ENCODE assay signal across 8 cellular contexts in the genomic region with DNA sequence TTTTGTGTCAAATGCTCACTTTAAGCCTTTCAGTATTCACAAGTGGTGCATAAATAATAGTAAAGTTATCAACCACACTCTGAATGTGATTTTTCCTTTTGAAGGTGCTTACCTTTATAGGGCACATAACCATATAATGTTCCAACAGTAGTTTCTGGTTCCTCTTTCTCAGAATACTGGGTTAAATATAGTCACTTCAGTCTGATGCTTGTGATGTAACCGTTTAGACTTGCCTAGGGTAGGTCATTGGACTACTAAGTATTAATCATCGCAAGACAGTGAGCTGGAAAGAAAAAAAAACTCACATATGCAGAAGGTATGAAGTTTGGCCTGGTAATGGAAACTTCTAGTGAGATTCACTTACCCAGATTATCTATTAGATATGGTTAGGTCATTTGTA. TPM values are rescaled to one million over a fixed set of nuclear protein-coding genes. Genes with fewer than 3 reads are reported as not detected.
DNase-seq lines count a peak whose midpoint lies in the region; ATAC-seq and TF ChIP-seq lines count a peak whose summit lies in the region.

No MANE protein-coding gene starts in this region.

- H3K4me1 ChIP-seq in BLaER1 treated with 17β-estradiol and CSF1 and Interleukin-3, amounts not matched to agents 10 nM and 100 nM, result peaks cover 23 to 41% (median 29%) of the 10 kb centered on the region in 10 experiments
- H3K4me1 ChIP-seq in upper lobe of right lung, result peaks cover 12% of the 10 kb centered on the region

- peaks cover 3% of the 10 kb centered on the region for H3K27me3 Mint-ChIP-seq in activated T-helper 17 cell treated with anti-CD3 and anti-CD28 coated beads, Interleukin-2, amount 50 U/mL, for 72 hours

- H3K4me2 ChIP-seq in BLaER1 treated with 17β-estradiol and CSF1 and Interleukin-3, amounts not matched to agents 10 nM and 100 nM, result peak overlapping the region; percentile 11 to 95 (median 88); a peak in 20 of 22 replicates

- peak overlapping the region in 1 of 10 experiments; percentile 88; a peak in 2 of 20 replicates for H3K4me3 ChIP-seq in BLaER1 treated with 17β-estradiol and CSF1 and Interleukin-3, amounts not matched to agents 10 nM and 100 nM
- H3K4me3 ChIP-seq in upper lobe of right lung, result peak overlapping the region; percentile 82

- peaks cover 0 to 17% (median 0%) of the 10 kb centered on the region in 11 experiments; a peak in 2 of 22 replicates for H4K20me1 ChIP-seq in BLaER1 treated with 17β-estradiol and CSF1 and Interleukin-3, amounts not matched to agents 10 nM and 100 nM

- no peaks in the 10 kb centered on the region for H3K27me3 ChIP-seq in BLaER1 treated with 17β-estradiol and CSF1 and Interleukin-3, amounts not matched to agents 10 nM and 100 nM
- H3K27me3 ChIP-seq in upper lobe of right lung, result peaks cover 10% of the 10 kb centered on the region

- peaks cover 14 to 28% (median 24%) of the 10 kb centered on the region in 11 experiments for H3K36me3 ChIP-seq in BLaER1 treated with 17β-estradiol and CSF1 and Interleukin-3, amounts not matched to agents 10 nM and 100 nM
- no peaks in the 10 kb centered on the region for H3K36me3 ChIP-seq in upper lobe of right lung

- no peaks in the 10 kb centered on the region for H3K9me3 Mint-ChIP-seq in activated T-helper 17 cell treated with anti-CD3 and anti-CD28 coated beads, Interleukin-2, amount 50 U/mL, for 72 hours

- no peak overlapping the region; a peak in 2 of 22 replicates for H3K9ac ChIP-seq in BLaER1 treated with 17β-estradiol and CSF1 and Interleukin-3, amounts not matched to agents 10 nM and 100 nM

- TF ChIP-seq CTCF in upper lobe of right lung (IDR thresholded peaks at IDR 0.05), result no peak

- peak overlapping the region in 3 of 11 experiments; percentile 33 to 86 (median 42); a peak in 4 of 22 replicates for H3K27ac ChIP-seq in BLaER1 treated with 17β-estradiol and CSF1 and Interleukin-3, amounts not matched to agents 10 nM and 100 nM
- H3K27ac ChIP-seq in upper lobe of right lung, result no peak overlapping the region

- peak overlapping the region; percentile 95 for H3K4me3 Mint-ChIP-seq in activated T-helper 17 cell treated with anti-CD3 and anti-CD28 coated beads, Interleukin-2, amount 50 U/mL, for 72 hours

- H3K27ac Mint-ChIP-seq in activated T-helper 17 cell treated with anti-CD3 and anti-CD28 coated beads, Interleukin-2, amount 50 U/mL, for 72 hours, result peak overlapping the region; percentile 58

- peaks cover 46% of the 10 kb centered on the region for H3K36me3 Mint-ChIP-seq in activated T-helper 17 cell treated with anti-CD3 and anti-CD28 coated beads, Interleukin-2, amount 50 U/mL, for 72 hours (ENCODE audit: low read depth)

- intact Hi-C loops in upper lobe of right lung (cut with DNase I), result no loop called here

- H3K9me3 ChIP-seq in BLaER1 treated with 17β-estradiol and CSF1 and Interleukin-3, amounts not matched to agents 10 nM and 100 nM (replicated peaks in 1 of 11), result no peaks in the 10 kb centered on the region
- no peaks in the 10 kb centered on the region for H3K9me3 ChIP-seq in upper lobe of right lung

- peaks cover 27% of the 10 kb centered on the region for H3K4me1 Mint-ChIP-seq in activated T-helper 17 cell treated with anti-CD3 and anti-CD28 coated beads, Interleukin-2, amount 50 U/mL, for 72 hours

- DNase-seq in upper lobe of right lung (no peak), left lobe of liver (ENCODE audit: low spot score) (no peak), NCI-H82 treated with DMSO at 0.1 percent for 48 hours (lab: John Stamatoyannopoulos, UW; ENCODE audit: unreplicated experiment) (no peak), iPS-NIHi7 (ENCODE audit: extremely low spot score) (no peak)

- ATAC-seq in GM19372 (IDR thresholded peaks at IDR 0.05; ENCODE audit: low read depth, unreplicated experiment) (peak; percentile 49), HG03354 (IDR thresholded peaks at IDR 0.05; ENCODE audit: poor library complexity, severe bottlenecking, unreplicated experiment) (peak; percentile 45), upper lobe of right lung (peak; percentile 8), left lobe of liver (no peak)
- ATAC-seq in activated T-helper 17 cell treated with anti-CD3 and anti-CD28 coated beads, Interleukin-2, amount 50 U/mL, for 72 hours (replicated peaks), result peak; percentile 49

RNA-seq across cellular contexts. Expression of gene KBTBD8, which starts 1.9 kb away (rescaled TPM):
- total RNA-seq in activated T-helper 17 cell treated with anti-CD3 and anti-CD28 coated beads, Interleukin-2, amount 50 U/mL, for 72 hours, result 10 to 100 TPM in 1 of 2 donors, 1 to 10 TPM in 1; 9.8 to 13.1 TPM
- total RNA-seq in upper lobe of right lung (6.0 TPM), left lobe of liver (1.5 TPM)
